Comparison of ENCODE assay signal across 8 cellular contexts in genomic region chr12:7907009-7907408, GRCh38. TPM values are rescaled to one million over a fixed set of nuclear protein-coding genes. Genes with fewer than 3 reads are reported as not detected.
A peak's percentile ranks its signal among the peaks of the same experiment; 100 is the strongest.
DNase-seq lines count a peak whose midpoint lies in the region; ATAC-seq and TF ChIP-seq lines count a peak whose summit lies in the region.

No MANE protein-coding gene starts in this region.

- H3K27ac ChIP-seq in SU-DHL-6 (ENCODE audit: low read depth, low read length) (no peak overlapping the region), ascending aorta (no peak overlapping the region)

- H3K79me2 ChIP-seq in SU-DHL-6 (ENCODE audit: insufficient read depth, low read length), result no peaks in the 10 kb centered on the region

- no peaks in the 10 kb centered on the region for H3K36me3 Mint-ChIP-seq in stimulated activated naive B cell treated with anti-CD40 and anti-IgM and Interleukin-4, amounts not matched to agents 10 μg/mL and 1 μg/mL and 100 μg/mL, for 72 hours

- H2AFZ ChIP-seq in SU-DHL-6 (ENCODE audit: low read depth, low read length, severe bottlenecking), result no peak overlapping the region

- no peak overlapping the region for H3K4me3 Mint-ChIP-seq in stimulated activated naive B cell treated with anti-CD40 and anti-IgM and Interleukin-4, amounts not matched to agents 10 μg/mL and 1 μg/mL and 100 μg/mL, for 72 hours

- H3F3A ChIP-seq in SU-DHL-6 (ENCODE audit: insufficient read depth), result no peaks in the 10 kb centered on the region

- no peak overlapping the region for H3K27ac Mint-ChIP-seq in stimulated activated naive B cell treated with anti-CD40 and anti-IgM and Interleukin-4, amounts not matched to agents 10 μg/mL and 1 μg/mL and 100 μg/mL, for 72 hours

- H3K27me3 ChIP-seq in SU-DHL-6 (ENCODE audit: low read length) (no peaks in the 10 kb centered on the region), iPS-15b (ENCODE audit: control insufficient read depth, insufficient read depth, low read length) (no peaks in the 10 kb centered on the region), ascending aorta (no peaks in the 10 kb centered on the region)

- no peaks in the 10 kb centered on the region for H3K9me3 ChIP-seq in SU-DHL-6 (ENCODE audit: insufficient read depth, low read length)
- no peaks in the 10 kb centered on the region for H3K9me3 ChIP-seq in iPS-15b (ENCODE audit: control insufficient read depth, insufficient read depth, low read length)
- no peaks in the 10 kb centered on the region for H3K9me3 ChIP-seq in ascending aorta

- H3K27me3 Mint-ChIP-seq in stimulated activated naive B cell treated with anti-CD40 and anti-IgM and Interleukin-4, amounts not matched to agents 10 μg/mL and 1 μg/mL and 100 μg/mL, for 72 hours, result no peaks in the 10 kb centered on the region

- H3K9ac ChIP-seq in SU-DHL-6 (ENCODE audit: low read length) (no peak overlapping the region), iPS-15b (ENCODE audit: low read depth, low read length) (peak overlapping the region; percentile 3)

- no peaks in the 10 kb centered on the region for H4K20me1 ChIP-seq in SU-DHL-6 (ENCODE audit: low read depth, low read length)

- H3K9me2 ChIP-seq in SU-DHL-6 (replicated peaks; ENCODE audit: insufficient read depth, low read length), result no peaks in the 10 kb centered on the region

- H3K4me2 ChIP-seq in SU-DHL-6 (ENCODE audit: low read depth, low read length, poor library complexity, severe bottlenecking), result no peak overlapping the region

- ATAC-seq in GM21526 (IDR thresholded peaks at IDR 0.05; ENCODE audit: low FRiP score, unreplicated experiment), result no peak
- no peak for ATAC-seq in stimulated activated naive B cell treated with anti-CD40 and anti-IgM and Interleukin-4, amounts not matched to agents 10 μg/mL and 1 μg/mL and 100 μg/mL, for 72 hours (replicated peaks)

- DNase-seq in COLO829 (ENCODE audit: low spot score) (peak; percentile 56), HK-2 (ENCODE audit: unreplicated experiment) (peak; percentile 8), NCI-H1694 (lab: John Stamatoyannopoulos, UW) (no peak), ascending aorta (ENCODE audit: low spot score in 2 of 2) (no peak)
- DNase-seq in stimulated activated naive B cell treated with anti-CD40 and anti-IgM and Interleukin-4, amounts not matched to agents 10 μg/mL and 1 μg/mL and 100 μg/mL, for 72 hours, result no peak

- no peaks in the 10 kb centered on the region for H3K9me3 Mint-ChIP-seq in stimulated activated naive B cell treated with anti-CD40 and anti-IgM and Interleukin-4, amounts not matched to agents 10 μg/mL and 1 μg/mL and 100 μg/mL, for 72 hours

- H3K4me3 ChIP-seq in SU-DHL-6 (ENCODE audit: insufficient read depth, low read length, poor library complexity, severe bottlenecking) (no peak overlapping the region), iPS-15b (ENCODE audit: low read depth, low read length) (no peak overlapping the region), ascending aorta (no peak overlapping the region)

- H3K4me1 Mint-ChIP-seq in stimulated activated naive B cell treated with anti-CD40 and anti-IgM and Interleukin-4, amounts not matched to agents 10 μg/mL and 1 μg/mL and 100 μg/mL, for 72 hours, result no peaks in the 10 kb centered on the region

- TF ChIP-seq CTCF in SU-DHL-6 (IDR thresholded peaks at IDR 0.05; ENCODE audit: insufficient read depth, low read length, poor library complexity, severe bottlenecking), result peak; percentile 54
- TF ChIP-seq CTCF in ascending aorta (IDR thresholded peaks at IDR 0.05), result no peak

- H3K36me3 ChIP-seq in SU-DHL-6 (ENCODE audit: low read length), result no peaks in the 10 kb centered on the region
- no peaks in the 10 kb centered on the region for H3K36me3 ChIP-seq in iPS-15b (ENCODE audit: control insufficient read depth, insufficient read depth, low read length)
- H3K36me3 ChIP-seq in ascending aorta, result no peaks in the 10 kb centered on the region

- H3K4me1 ChIP-seq in iPS-15b (ENCODE audit: control insufficient read depth, insufficient read depth, low read length) (peaks cover 20% of the 10 kb centered on the region), ascending aorta (no peaks in the 10 kb centered on the region)

- intact Hi-C loops in ascending aorta (cut with DNase I), result no loop called here

RNA-seq across cellular contexts. Expression of gene SLC2A3, which starts 29.0 kb away (rescaled TPM):
- 58.0 TPM for total RNA-seq in ascending aorta

RNA-seq across cellular contexts. Expression of gene SLC2A14, which starts 34.3 kb away (rescaled TPM):
- total RNA-seq in ascending aorta, result not detected

Comparison
In these comparisons a context has a peak if more than half of its experiments do, and no peak if none do; other contexts are left out.
1. DNase-seq: peak in COLO829 (single experiment) and HK-2 (single experiment); none in NCI-H1694 (single experiment), stimulated activated naive B cell treated with anti-CD40 and anti-IgM and Interleukin-4, amounts not matched to agents 10 μg/mL and 1 μg/mL and 100 μg/mL, for 72 hours (single experiment) and ascending aorta (0 of 2).